Comparison of ENCODE assay signal across 8 cellular contexts in the genomic region with DNA sequence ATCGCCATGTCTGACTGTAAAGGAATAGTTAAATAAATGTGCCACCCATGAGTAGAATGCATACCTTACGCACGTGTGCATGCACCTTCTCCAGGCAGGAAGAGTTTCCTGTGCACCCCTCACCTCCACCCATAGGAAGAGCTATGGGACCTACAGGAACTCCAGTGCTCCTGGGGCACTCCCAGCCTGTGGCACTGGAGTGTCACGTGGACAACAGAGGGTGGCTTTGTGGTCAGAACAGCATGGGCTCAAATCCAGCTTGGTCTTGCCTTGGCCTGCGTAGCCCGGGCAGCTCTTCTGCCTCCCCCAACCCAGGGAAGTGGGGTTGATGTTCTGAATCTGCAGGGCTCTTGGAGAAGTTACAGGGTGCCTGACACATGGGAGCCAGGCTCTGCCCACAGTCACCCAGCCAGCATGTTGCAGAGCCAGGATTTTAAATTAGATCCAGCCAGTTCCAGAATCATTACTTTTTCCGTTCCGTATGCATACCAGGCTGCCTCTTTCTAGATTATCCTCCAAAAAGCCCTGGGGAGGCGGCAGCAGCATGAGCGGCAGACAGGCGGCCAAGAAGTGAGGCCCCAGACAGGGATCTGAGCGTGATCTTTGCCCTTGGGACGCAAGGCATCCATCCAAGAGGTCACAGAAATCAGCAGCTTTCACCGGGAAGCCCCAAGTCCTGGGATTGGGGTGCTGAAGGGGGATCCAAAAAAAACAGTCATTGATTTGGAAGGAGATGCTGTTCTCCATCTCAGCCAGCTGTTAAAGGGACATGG.
DNase-seq lines count a peak whose midpoint lies in the region; TF ChIP-seq lines count a peak whose summit lies in the region.
"Had no signal": no experiment of that assay in that cellular context is flagged by ENCODE, and none has a peak within 500 bp of the region (broad histone marks: within the 10 kb centered on the region; RNA-seq: fewer than 3 reads in every experiment).

No MANE protein-coding gene starts in this region.

- no peak for TF ChIP-seq POLR2A in vagina (IDR thresholded peaks at IDR 0.05)
- no peak for TF ChIP-seq POLR2A in esophagus muscularis mucosa (IDR thresholded peaks at IDR 0.05; ENCODE audit: low read depth)

- WGBS in esophagus muscularis mucosa, result 66% methylated on average over 13 of the region's 14 CpGs

- peak; percentile 70 for DNase-seq in M059J (ENCODE audit: low read depth)
- DNase-seq in epithelial cell of prostate (ENCODE audit: low read depth, low spot score), result no peak
- no peak for DNase-seq in mesothelial cell of epicardium (ENCODE audit: low spot score in 2 of 2, unreplicated experiment in 2 of 2)
- DNase-seq in vagina (ENCODE audit: extremely low spot score in 2 of 2), result peak in 1 of 2 donors; percentile 81
- no peak for DNase-seq in esophagus muscularis mucosa (ENCODE audit: extremely low spot score)
- no peak for DNase-seq in DMS79 (lab: John Stamatoyannopoulos, UW)
- DNase-seq in DMS114 treated with DMSO at 0.1 percent for 48 hours (lab: John Stamatoyannopoulos, UW; ENCODE audit: unreplicated experiment), result no peak

- H3K27me3 ChIP-seq in vagina, result no peaks in the 10 kb centered on the region
- H3K27me3 ChIP-seq in esophagus muscularis mucosa, result no peaks in the 10 kb centered on the region
- H3K27me3 ChIP-seq: gastrocnemius medialis had no signal

- no peak overlapping the region for H3K4me3 ChIP-seq in vagina
- H3K4me3 ChIP-seq in esophagus muscularis mucosa, result no peak overlapping the region
- H3K4me3 ChIP-seq: gastrocnemius medialis had no signal

- H3K9me3 ChIP-seq in vagina (no peaks in the 10 kb centered on the region), esophagus muscularis mucosa (no peaks in the 10 kb centered on the region)
- H3K9me3 ChIP-seq: gastrocnemius medialis had no signal

- peaks cover 19% of the 10 kb centered on the region for H3K4me1 Mint-ChIP-seq in mesothelial cell of epicardium

- no peaks in the 10 kb centered on the region for H3K36me3 Mint-ChIP-seq in mesothelial cell of epicardium

- TF ChIP-seq CTCF in mesothelial cell of epicardium (IDR thresholded peaks at IDR 0.05; ENCODE audit: unreplicated experiment) (no peak), vagina (IDR thresholded peaks at IDR 0.05) (no peak), esophagus muscularis mucosa (IDR thresholded peaks at IDR 0.05) (no peak)

- H3K9me3 Mint-ChIP-seq in mesothelial cell of epicardium, result peaks cover 4% of the 10 kb centered on the region

- intact Hi-C loops in vagina (cut with DNase I) (no loop called here), esophagus muscularis mucosa (cut with DNase I) (no loop called here)

- H3K27ac ChIP-seq in epithelial cell of prostate (peak overlapping the region; percentile 33), vagina (peak overlapping the region; percentile 53), esophagus muscularis mucosa (replicated peaks in 1 of 4) (no peak overlapping the region)

- H3K4me3 Mint-ChIP-seq in mesothelial cell of epicardium, result no peak overlapping the region

- H3K36me3 ChIP-seq in vagina (no peaks in the 10 kb centered on the region), esophagus muscularis mucosa (no peaks in the 10 kb centered on the region)
- H3K36me3 ChIP-seq: gastrocnemius medialis had no signal

- H3K27ac Mint-ChIP-seq in mesothelial cell of epicardium, result peak overlapping the region; percentile 88

- H3K27me3 Mint-ChIP-seq in mesothelial cell of epicardium (ENCODE audit: low read depth), result no peaks in the 10 kb centered on the region

- TF ChIP-seq EP300 in esophagus muscularis mucosa (IDR thresholded peaks at IDR 0.05), result no peak

- H3K4me1 ChIP-seq in vagina (peaks cover 17% of the 10 kb centered on the region), esophagus muscularis mucosa (peaks cover 13 to 25% (median 19%) of the 10 kb centered on the region in 4 donors)

Comparison
In these comparisons a context has a peak if more than half of its experiments do, and no peak if none do; other contexts are left out.
1. H3K27ac ChIP-seq: peak in epithelial cell of prostate (single experiment) and vagina (single experiment); none in esophagus muscularis mucosa (0 of 4).